ENCODE assay signal across 38 cellular contexts in genomic region chr2:186827426-186827825, GRCh38. TPM values are rescaled to one million over a fixed set of nuclear protein-coding genes. Genes with fewer than 3 reads are reported as not detected.
A peak's percentile ranks its signal among the peaks of the same experiment; 100 is the strongest.
DNase-seq lines count a peak whose midpoint lies in the region; ATAC-seq and TF ChIP-seq lines count a peak whose summit lies in the region.
"Had no signal": no experiment of that assay in that cellular context is flagged by ENCODE, and none has a peak within 500 bp of the region (broad histone marks: within the 10 kb centered on the region; RNA-seq: fewer than 3 reads in every experiment).

No MANE protein-coding gene starts in this region.

- H3K18ac ChIP-seq in IMR-90 (ENCODE audit: low read depth, low read length) = no peak overlapping the region

- peaks cover 3% of the 10 kb centered on the region; the same call in 1 of the 2 replicates for H3K4me1 ChIP-seq in IMR-90 (ENCODE audit: control insufficient read depth, insufficient read depth, low read length)
- no peaks in the 10 kb centered on the region for H3K4me1 ChIP-seq in vagina
- H3K4me1 ChIP-seq: ascending aorta, gastrocnemius medialis, sigmoid colon, suprapubic skin, upper lobe of right lung had no signal

- DNase-seq in AG10803 (ENCODE audit: low read depth) = peak; percentile 66
- peak; percentile 75 for DNase-seq in IMR-90
- DNase-seq in choroid plexus epithelial cell (ENCODE audit: low read depth) = peak; percentile 34
- DNase-seq in skeletal muscle cell (ENCODE audit: low read depth) = peak; percentile 11
- no peak for DNase-seq in vagina (ENCODE audit: extremely low spot score in 2 of 2)
- DNase-seq: activated CD4-positive, alpha-beta T cell treated with anti-CD3 and anti-CD28 coated beads for 36 hours; activated CD8-positive, alpha-beta T cell treated with anti-CD3 and anti-CD28 coated beads, Interleukin-2, amount 10 ng/mL, durations not matched to agents 7 days and 5 days; activated effector memory CD4-positive, alpha-beta T cell treated with Interleukin-2 at 50 U/mL for 16 hours; C1 segment of cervical spinal cord; central memory CD4-positive, alpha-beta T cell; DMS153; endodermal cell; gastrocnemius medialis; left cardiac atrium; natural killer cell; NCI-H146; NCI-H446; NCI-H748 treated with DMSO at 0.1 percent for 48 hours; nucleus accumbens; sigmoid colon; stimulated activated naive CD4-positive, alpha-beta T cell; T1000; upper lobe of right lung had no signal

- TF ChIP-seq CTCF in AG10803 (conservative IDR thresholded peaks at IDR 0.05; ENCODE audit: low read length) (no peak), IMR-90 (conservative IDR thresholded peaks at IDR 0.05; ENCODE audit: low read depth, low read length) (no peak), choroid plexus epithelial cell (conservative IDR thresholded peaks at IDR 0.05; ENCODE audit: low read depth, low read length) (no peak), vagina (IDR thresholded peaks at IDR 0.05) (no peak)

- H3K9me3 ChIP-seq in IMR-90 (ENCODE audit: control insufficient read depth, insufficient read depth, low read length) (no peaks in the 10 kb centered on the region), vagina (no peaks in the 10 kb centered on the region)
- H3K9me3 ChIP-seq: ascending aorta, gastrocnemius medialis, sigmoid colon, suprapubic skin, upper lobe of right lung had no signal

- no peak for TF ChIP-seq RAD21 in IMR-90 (IDR thresholded peaks at IDR 0.05; ENCODE audit: low read length)

- H2BK20ac ChIP-seq in IMR-90 (ENCODE audit: low read depth, low read length) = no peak overlapping the region

- no TSS peak for BruUV-seq in IMR-90 (replicated peaks; lab: Mats Ljungman, UMichigan)

- H3K27ac ChIP-seq in IMR-90 (ENCODE audit: insufficient read depth, low read length) = no peak overlapping the region
- H3K27ac ChIP-seq in vagina = no peak overlapping the region
- H3K27ac ChIP-seq: ascending aorta, gastrocnemius medialis, sigmoid colon, suprapubic skin, upper lobe of right lung, VCaP had no signal

- H4K20me1 ChIP-seq in IMR-90 (ENCODE audit: insufficient read depth, low read length) = no peaks in the 10 kb centered on the region

- no peak overlapping the region for H2AK5ac ChIP-seq in IMR-90 (ENCODE audit: low read depth, low read length)

- no peak overlapping the region for H3K9ac ChIP-seq in IMR-90 (ENCODE audit: low read depth, low read length)

- H3K4ac ChIP-seq in IMR-90 (ENCODE audit: low read depth, low read length) = no peak overlapping the region

- H3K4me3 ChIP-seq in AG10803 (ENCODE audit: low read length) (no peak overlapping the region), IMR-90 (ENCODE audit: insufficient read depth, low read depth, low read length) (no peak overlapping the region), choroid plexus epithelial cell (ENCODE audit: low read depth, low read length) (no peak overlapping the region), skeletal muscle cell (ENCODE audit: low read depth, low read length) (no peak overlapping the region), vagina (no peak overlapping the region)
- H3K4me3 ChIP-seq: ascending aorta, gastrocnemius medialis, lung, sigmoid colon, suprapubic skin, upper lobe of right lung had no signal

- POLR2A ChIA-PET in IMR-90 (lab: Charles Lee; ENCODE audit: unreplicated experiment) = no interaction called here

- CTCF ChIA-PET in IMR-90 (lab: Yijun Ruan, JAX) = no interaction called here

- H3K27me3 ChIP-seq in IMR-90 (ENCODE audit: control insufficient read depth, insufficient read depth, low read length) = no peaks in the 10 kb centered on the region
- H3K27me3 ChIP-seq in vagina = no peaks in the 10 kb centered on the region
- H3K27me3 ChIP-seq: ascending aorta, gastrocnemius medialis, sigmoid colon, suprapubic skin, upper lobe of right lung had no signal

- H3K4me2 ChIP-seq in IMR-90 (ENCODE audit: low read depth, low read length) = no peak overlapping the region

- H3K36me3 ChIP-seq in IMR-90 (ENCODE audit: control insufficient read depth, insufficient read depth, low read length) (no peaks in the 10 kb centered on the region), vagina (no peaks in the 10 kb centered on the region)
- H3K36me3 ChIP-seq: ascending aorta, gastrocnemius medialis, sigmoid colon, suprapubic skin, upper lobe of right lung had no signal

- ATAC-seq in IMR-90 (ENCODE audit: low read depth) (peak; percentile 75), GM19023 (IDR thresholded peaks at IDR 0.05; ENCODE audit: unreplicated experiment) (no peak), GM19397 (IDR thresholded peaks at IDR 0.05; ENCODE audit: unreplicated experiment) (no peak)
- ATAC-seq: activated CD4-positive, alpha-beta T cell treated with anti-CD3 and anti-CD28 coated beads for 36 hours; activated CD8-positive, alpha-beta T cell treated with anti-CD3 and anti-CD28 coated beads, Interleukin-2, amount 10 ng/mL, durations not matched to agents 7 days and 5 days; gastrocnemius medialis; HCT116; left cardiac atrium; natural killer cell; upper lobe of right lung had no signal

- TF ChIP-seq POLR2A in IMR-90 (IDR thresholded peaks at IDR 0.05; ENCODE audit: low read depth, low read length) (no peak), vagina (IDR thresholded peaks at IDR 0.05) (no peak)

- H3K9me1 ChIP-seq in IMR-90 (ENCODE audit: insufficient read depth, low read length) = no peaks in the 10 kb centered on the region

- H2BK5ac ChIP-seq in IMR-90 (ENCODE audit: low read depth, low read length, poor library complexity, severe bottlenecking) = peak overlapping the region; percentile 45

- no peaks in the 10 kb centered on the region for H3K79me1 ChIP-seq in IMR-90 (ENCODE audit: low read depth in 1 of 2, low read length in 2 of 2)

- H3K23ac ChIP-seq in IMR-90 (ENCODE audit: low read depth, low read length) = no peak overlapping the region

- H4K8ac ChIP-seq in IMR-90 (ENCODE audit: low read depth in 2 of 2, low read length in 2 of 2) = no peak overlapping the region

- H3K14ac ChIP-seq in IMR-90 (replicated peaks; ENCODE audit: low read depth, low read length) = no peak overlapping the region

- H4K5ac ChIP-seq in IMR-90 (ENCODE audit: low read depth, low read length) = no peak overlapping the region

- intact Hi-C loops in IMR-90 (cut with micrococcal nuclease) (no loop called here), vagina (cut with DNase I) (no loop called here)

- in situ Hi-C loops in IMR-90 (cut with MboI; ENCODE audit: low sequenced_read_pairs) = loop anchor here (25.0 kb wide), 1 partner anchor 315 kb away; no protein-coding TSS in a partner anchor

- no peak overlapping the region for H2BK120ac ChIP-seq in IMR-90 (ENCODE audit: low read depth, low read length)

- no peak overlapping the region for H2BK15ac ChIP-seq in IMR-90 (ENCODE audit: low read depth, low read length)

- no peak overlapping the region for H2AFZ ChIP-seq in IMR-90 (replicated peaks; ENCODE audit: low read length, poor library complexity)

- H3K56ac ChIP-seq in IMR-90 (ENCODE audit: extremely low read depth, insufficient read depth, low read length) = no peak overlapping the region

- WGBS in IMR-90 (ENCODE audit: extremely low coverage in 2 of 2, insufficient read length in 1 of 2), 2 experiments = no CpG with 5 or more reads among the region's 2 CpGs

- H2AK9ac ChIP-seq in IMR-90 (replicated peaks; ENCODE audit: low read depth, low read length, poor library complexity) = no peak overlapping the region

- no peak overlapping the region for H4K91ac ChIP-seq in IMR-90 (ENCODE audit: insufficient read depth, low read depth, low read length)

- dilution Hi-C loops in IMR-90 (cut with HindIII; ENCODE audit: low sequenced_read_pairs, unreplicated experiment) = no loop called here

TF ChIP-seq in IMR-90, 13 proteins besides CTCF, POLR2A, EP300 and RAD21:
- TF ChIP-seq ELK1 (IDR thresholded peaks at IDR 0.05; ENCODE audit: borderline replicate concordance, low read depth, low read length) (no peak), USF2 (IDR thresholded peaks at IDR 0.05; ENCODE audit: low read depth, low read length) (no peak), SMC3 (IDR thresholded peaks at IDR 0.05; ENCODE audit: low read depth, low read length) (no peak), MXI1 (IDR thresholded peaks at IDR 0.05; ENCODE audit: borderline replicate concordance, low read depth, low read length) (no peak), NFE2L2 (IDR thresholded peaks at IDR 0.05; ENCODE audit: low read depth, low read length) (no peak), RFX5 (IDR thresholded peaks at IDR 0.05; ENCODE audit: low read depth, low read length) (no peak), CEBPB (IDR thresholded peaks at IDR 0.05; ENCODE audit: low read depth, low read length) (no peak), MAZ (IDR thresholded peaks at IDR 0.05; ENCODE audit: borderline replicate concordance, low read depth, low read length) (no peak), BHLHE40 (IDR thresholded peaks at IDR 0.05; ENCODE audit: low read depth, low read length) (no peak), FOS (IDR thresholded peaks at IDR 0.05; ENCODE audit: low read depth, low read length) (no peak), CHD1 (IDR thresholded peaks at IDR 0.05; ENCODE audit: low read depth, low read length) (no peak), RCOR1 (IDR thresholded peaks at IDR 0.05; ENCODE audit: insufficient replicate concordance, low read length) (no peak)

RNA-seq across cellular contexts. Expression of gene ZSWIM2, which starts 21.5 kb away (rescaled TPM):
- total RNA-seq in IMR-90 (2012; rRNA removed) (0.28 TPM in 1 of 2 replicates, not detected in the other), vagina (not detected)
- 0.09 TPM in 1 of 2 replicates, not detected in the other for polyA plus RNA-seq in IMR-90 (2012; rRNA removed)
- polyA plus RNA-seq in IMR-90 (2012; cell fraction: cytosol; rRNA removed) = not detected in 2 replicates
- polyA plus RNA-seq in IMR-90 (2012; cell fraction: nucleus; rRNA removed; ENCODE audit: low replicate concordance) = 0.05 TPM in 1 of 2 replicates, not detected in the other
- total RNA-seq: A673; activated CD4-positive, alpha-beta T cell treated with anti-CD3 and anti-CD28 coated beads for 36 hours; activated CD8-positive, alpha-beta T cell treated with anti-CD3 and anti-CD28 coated beads, Interleukin-2, amount 10 ng/mL, durations not matched to agents 7 days and 5 days; ascending aorta; dermis blood vessel endothelial cell; endodermal cell; G401; gastrocnemius medialis; left cardiac atrium; lung; mononuclear cell; natural killer cell; pulmonary artery endothelial cell; RPMI7951; sigmoid colon; suprapubic skin; upper lobe of right lung had no signal
- polyA plus RNA-seq: esophagus, IgD-negative memory B cell, lung, sigmoid colon had no signal

Comparison
In these comparisons a context has a peak if more than half of its experiments do, and no peak if none do; other contexts are left out.
1. DNase-seq: peak in AG10803 (single experiment), IMR-90 (single experiment), choroid plexus epithelial cell (single experiment) and skeletal muscle cell (single experiment); none in vagina (0 of 2).